ENCODE assay signal across 9 cellular contexts in genomic region chr11:110173775-110174644, GRCh38.
A peak's percentile ranks its signal among the peaks of the same experiment; 100 is the strongest.
DNase-seq lines count a peak whose midpoint lies in the region; ATAC-seq and TF ChIP-seq lines count a peak whose summit lies in the region.
"Had no signal": no experiment of that assay in that cellular context is flagged by ENCODE, and none has a peak within 500 bp of the region (broad histone marks: within the 10 kb centered on the region; RNA-seq: fewer than 3 reads in every experiment).

No MANE protein-coding gene starts in this region.

- H3K9me3 ChIP-seq in Peyer's patch: no peaks in the 10 kb centered on the region
- H3K9me3 ChIP-seq in heart right ventricle: no peaks in the 10 kb centered on the region
- no peaks in the 10 kb centered on the region for H3K9me3 ChIP-seq in psoas muscle
- no peaks in the 10 kb centered on the region for H3K9me3 ChIP-seq in uterus

- peak; percentile 40 to 82 (median 63) for DNase-seq in Peyer's patch
- peak; percentile 56 for DNase-seq in activated naive CD4-positive, alpha-beta T cell treated with anti-CD3 and anti-CD28 coated beads, Interleukin-2, amount 50 U/mL, for 16 hours
- peak; percentile 52 to 57 for DNase-seq in heart right ventricle
- peak; percentile 57 to 76 for DNase-seq in psoas muscle
- peak; percentile 50 to 57 for DNase-seq in uterus
- no peak for DNase-seq in NCI-H2196 treated with DMSO at 0.1 percent for 48 hours (lab: John Stamatoyannopoulos, UW; ENCODE audit: unreplicated experiment)

- peak; percentile 75 for ATAC-seq in GM18505 (IDR thresholded peaks at IDR 0.05; ENCODE audit: unreplicated experiment)
- ATAC-seq in HG02981 (IDR thresholded peaks at IDR 0.05; ENCODE audit: unreplicated experiment): peak; percentile 53
- peak; percentile 31 to 86 (median 78) for ATAC-seq in heart right ventricle
- ATAC-seq in psoas muscle: peak; percentile 71 to 89 (median 80)

- 11 to 12% methylated on average over 14 of the region's 14 CpGs for WGBS in heart right ventricle, 2 donors
- WGBS in psoas muscle, 3 donors: 12 to 17% (median 13%) methylated on average over 14 of the region's 14 CpGs

- no peaks in the 10 kb centered on the region for H3K27me3 ChIP-seq in Peyer's patch
- no peaks in the 10 kb centered on the region for H3K27me3 ChIP-seq in heart right ventricle
- H3K27me3 ChIP-seq in psoas muscle (ENCODE audit: insufficient read depth in 3 of 3, low read length in 2 of 3): no peaks in the 10 kb centered on the region
- no peaks in the 10 kb centered on the region for H3K27me3 ChIP-seq in uterus

- TF ChIP-seq CTCF in Peyer's patch (IDR thresholded peaks at IDR 0.05) (peak; percentile 35 to 67 (median 56)), heart right ventricle (IDR thresholded peaks at IDR 0.05) (peak; percentile 55 to 85 (median 78)), psoas muscle (IDR thresholded peaks at IDR 0.05) (peak; percentile 63), uterus (IDR thresholded peaks at IDR 0.05) (peak; percentile 39 to 74 (median 48))

- no peaks in the 10 kb centered on the region for H3K36me3 ChIP-seq in Peyer's patch
- H3K36me3 ChIP-seq in heart right ventricle: no peaks in the 10 kb centered on the region
- no peaks in the 10 kb centered on the region for H3K36me3 ChIP-seq in psoas muscle (ENCODE audit: insufficient read depth in 1 of 2, low read depth in 1 of 2)
- H3K36me3 ChIP-seq in uterus: no peaks in the 10 kb centered on the region

- intact Hi-C loops in heart right ventricle (cut with DNase I): loop anchor here in 4 of 10 donors (10.0 kb wide), 1 partner anchor 229 kb away; no protein-coding TSS in a partner anchor
- intact Hi-C loops in psoas muscle (cut with DNase I): loop anchor here in 1 of 2 donors (10.0 kb wide), 1 partner anchor 229 kb away; no protein-coding TSS in a partner anchor
- intact Hi-C loops in uterus (cut with DNase I; ENCODE audit: low total_unique reads): no loop called here

- TF ChIP-seq POLR2A in GM18505 (IDR thresholded peaks at IDR 0.05; ENCODE audit: borderline replicate concordance, extremely low read depth, insufficient read depth, insufficient read length) (no peak), Peyer's patch (IDR thresholded peaks at IDR 0.05) (no peak), uterus (IDR thresholded peaks at IDR 0.05) (no peak)

- H3K4me1 ChIP-seq in Peyer's patch (no peaks in the 10 kb centered on the region), heart right ventricle (peaks cover 0 to 16% (median 8%) of the 10 kb centered on the region in 9 donors), psoas muscle (peaks cover 6% of the 10 kb centered on the region), uterus (no peaks in the 10 kb centered on the region)

- no peak overlapping the region for H3K4me3 ChIP-seq in Peyer's patch
- peak overlapping the region in 6 of 10 donors; percentile 15 to 39 (median 34) for H3K4me3 ChIP-seq in heart right ventricle
- no peak overlapping the region for H3K4me3 ChIP-seq in psoas muscle
- H3K4me3 ChIP-seq in uterus: no peak overlapping the region
- H3K4me3 ChIP-seq: skin epidermis had no signal

- H3K27ac ChIP-seq in Peyer's patch: no peak overlapping the region
- no peak overlapping the region for H3K27ac ChIP-seq in heart right ventricle
- no peak overlapping the region for H3K27ac ChIP-seq in psoas muscle
- no peak overlapping the region for H3K27ac ChIP-seq in uterus
- H3K27ac ChIP-seq: skin epidermis had no signal

Comparison
In these comparisons a context has a peak if more than half of its experiments do, and no peak if none do; other contexts are left out.
1. H3K4me3 ChIP-seq: peak in heart right ventricle (6 of 10); none in Peyer's patch (0 of 4), psoas muscle (single experiment) and uterus (0 of 2).
2. Peak in every context shown above with its lines, with median percentiles within 50 percentile points of each other: ATAC-seq and CTCF ChIP-seq.